In genomic region chr4:68858039-68858438, GRCh38 we compare ENCODE assay signal across 38 cellular contexts. TPM values are rescaled to one million over a fixed set of nuclear protein-coding genes. Genes with fewer than 3 reads are reported as not detected.
"Had no signal": no experiment of that assay in that cellular context is flagged by ENCODE, and none has a peak within 500 bp of the region (broad histone marks: within the 10 kb centered on the region; RNA-seq: fewer than 3 reads in every experiment).

No MANE protein-coding gene starts in this region.

- DNase-seq: Karpas-422, Kasumi-1, MG63, MM.1S, MV-4-11, NCI-H1048, NCI-H1092, NCI-H1092 treated with DMSO at 0.1 percent for 48 hours, NCI-H1105, NCI-H1105 treated with DMSO at 0.1 percent for 48 hours, NCI-H1417, NCI-H1417 treated with DMSO at 0.1 percent for 48 hours, NCI-H1436, NCI-H1436 treated with DMSO at 0.1 percent for 48 hours, NCI-H146, NCI-H1694, NCI-H1694 treated with DMSO at 0.1 percent for 48 hours, NCI-H187, NCI-H187 treated with DMSO at 0.1 percent for 48 hours, NCI-H1930, NCI-H2029, NCI-H2029 treated with DMSO at 0.1 percent for 48 hours, NCI-H2081, NCI-H2081 treated with DMSO at 0.1 percent for 48 hours, NCI-H2107, NCI-H2171, NCI-H2171 treated with DMSO at 0.1 percent for 48 hours, NCI-H2227 treated with DMSO at 0.1 percent for 48 hours, NCI-H226, NCI-H345, NCI-H446, NCI-H446 treated with DMSO at 0.1 percent for 48 hours, NCI-H510A, NCI-H510A treated with DMSO at 0.1 percent for 48 hours had no signal

- H3K27me3 ChIP-seq: MG63 had no signal

- H3K4me3 ChIP-seq: MG63 had no signal

- H3K9me3 ChIP-seq: MG63 had no signal

- H3K36me3 ChIP-seq: MG63 had no signal

RNA-seq across cellular contexts. Expression of gene UGT2B10, which starts 42.2 kb away (rescaled TPM):
- total RNA-seq: LHCN-M2, M059J, MCF 10A, NCI-H460 had no signal
